ENCODE assay signal across 8 cellular contexts in genomic region chr1:23799570-23800395, GRCh38. TPM values are rescaled to one million over a fixed set of nuclear protein-coding genes. Genes with fewer than 3 reads are reported as not detected.
A peak's percentile ranks its signal among the peaks of the same experiment; 100 is the strongest.
DNase-seq lines count a peak whose midpoint lies in the region; ATAC-seq and TF ChIP-seq lines count a peak whose summit lies in the region.

No MANE protein-coding gene starts in this region.

- intact Hi-C loops in esophagus squamous epithelium (cut with DNase I): loop anchor here (10.0 kb wide), 1 partner anchor 65 kb away; the partner anchor contains the start of gene FUCA1
- intact Hi-C loops in natural killer cell (cut with micrococcal nuclease): loop anchor here (1.0 to 2.0 kb wide), 2 partner anchors 26 to 69 kb away; partner anchors contain the start of genes FUCA1 and HMGCL

- H3K27me3 ChIP-seq in BLaER1 (no peaks in the 10 kb centered on the region), HUES6 (ENCODE audit: control insufficient read depth, insufficient read depth, low read length) (peaks cover 8% of the 10 kb centered on the region; the same call in 1 of the 2 replicates), esophagus squamous epithelium (no peaks in the 10 kb centered on the region)

- DNase-seq in WTC11 (ENCODE audit: low spot score) (peak; percentile 57), esophagus squamous epithelium (lab: John Stamatoyannopoulos, UW) (no peak), natural killer cell (peak; percentile 51), COR-L47 (lab: John Stamatoyannopoulos, UW) (no peak), NCI-H345 treated with DMSO at 0.1 percent for 48 hours (lab: John Stamatoyannopoulos, UW; ENCODE audit: unreplicated experiment) (no peak)

- H3K4me3 ChIP-seq in BLaER1 (peak overlapping the region; percentile 86), HUES6 (ENCODE audit: low read depth, low read length) (peak overlapping the region; percentile 74), esophagus squamous epithelium (peak overlapping the region; percentile 66 to 90 (median 85))

- 0 out of 2 replicates have a peak, but pooled peaks cover 9% of the 10 kb centered on the region for H4K20me1 ChIP-seq in BLaER1

- H3K4me1 Mint-ChIP-seq in WTC11: peaks cover 14% of the 10 kb centered on the region
- peaks cover 16 to 35% of the 10 kb centered on the region in 2 donors for H3K4me1 Mint-ChIP-seq in natural killer cell

- WGBS in esophagus squamous epithelium, 2 donors: 1% methylated on average over 21 of the region's 47 CpGs; no CpG with 5 or more reads in 1 of the 2 donors

- peak overlapping the region; percentile 96 for H3K4me3 Mint-ChIP-seq in WTC11
- peak overlapping the region; percentile 94 for H3K4me3 Mint-ChIP-seq in natural killer cell

- no peak for TF ChIP-seq CTCF in WTC11 (IDR thresholded peaks at IDR 0.05)
- no peak for TF ChIP-seq CTCF in esophagus squamous epithelium (IDR thresholded peaks at IDR 0.05)
- TF ChIP-seq CTCF in natural killer cell (IDR thresholded peaks at IDR 0.05): no peak

- H3K36me3 ChIP-seq in BLaER1 (peaks cover 60% of the 10 kb centered on the region), HUES6 (ENCODE audit: control insufficient read depth, insufficient read depth, low read length) (peaks cover 36% of the 10 kb centered on the region), esophagus squamous epithelium (peaks cover 0 to 58% (median 23%) of the 10 kb centered on the region in 3 donors)

- H3K4me2 ChIP-seq in BLaER1: peak overlapping the region; percentile 96

- H3K9me3 ChIP-seq in BLaER1: no peaks in the 10 kb centered on the region
- H3K9me3 ChIP-seq in HUES6 (ENCODE audit: control insufficient read depth, insufficient read depth, low read depth, low read length): no peaks in the 10 kb centered on the region
- no peaks in the 10 kb centered on the region for H3K9me3 ChIP-seq in esophagus squamous epithelium

- H3K27ac Mint-ChIP-seq in WTC11 (peak overlapping the region; percentile 94), natural killer cell (peak overlapping the region; percentile 85 to 92)

- peaks cover 21% of the 10 kb centered on the region for H3K4me1 ChIP-seq in BLaER1
- peaks cover 7% of the 10 kb centered on the region for H3K4me1 ChIP-seq in HUES6 (ENCODE audit: control insufficient read depth, insufficient read depth, low read length)
- H3K4me1 ChIP-seq in esophagus squamous epithelium: peaks cover 20 to 53% (median 24%) of the 10 kb centered on the region in 3 donors

- H3K27me3 Mint-ChIP-seq in WTC11 (ENCODE audit: low read depth) (peaks cover 17% of the 10 kb centered on the region), natural killer cell (ENCODE audit: low read depth in 2 of 2) (no peaks in the 10 kb centered on the region)

- H3K9ac ChIP-seq in BLaER1 (peak overlapping the region; percentile 85), HUES6 (ENCODE audit: low read length) (peak overlapping the region; percentile 90)

- H3K36me3 Mint-ChIP-seq in WTC11 (peaks cover 13% of the 10 kb centered on the region), natural killer cell (no peaks in the 10 kb centered on the region)

- H3K9me3 Mint-ChIP-seq in WTC11: no peaks in the 10 kb centered on the region
- H3K9me3 Mint-ChIP-seq in natural killer cell: no peaks in the 10 kb centered on the region

- POLR2A ChIA-PET in WTC11 (lab: Charles Lee): interaction anchor here (0.7 to 1.6 kb wide), 4 partner anchors 21 to 48 kb away, joined by 3 to 5 read pairs (median 3); partner anchors contain the start of genes HMGCL and PITHD1

- ATAC-seq in WTC11 (peak; percentile 42), natural killer cell (peak in 2 of 3 donors; percentile 13 to 30)

- CTCF ChIA-PET in WTC11 (lab: Charles Lee): interaction anchor here (0.6 to 7.8 kb wide), 7 partner anchors 9 to 117 kb away, joined by 3 to 109 read pairs (median 22); partner anchors contain the start of genes LYPLA2 and PITHD1

- TF ChIP-seq POLR2A in GM19099 (IDR thresholded peaks at IDR 0.05; ENCODE audit: extremely low read depth, insufficient read length, low read depth) (peak; percentile 37), esophagus squamous epithelium (IDR thresholded peaks at IDR 0.05) (peak in 3 of 4 donors; percentile 52 to 73 (median 54))

- peak overlapping the region; percentile 72 for H3K27ac ChIP-seq in BLaER1
- peak overlapping the region; percentile 39; the same call in 1 of the 2 replicates for H3K27ac ChIP-seq in HUES6 (ENCODE audit: low read depth, low read length)
- peak overlapping the region; percentile 92 to 97 (median 96) for H3K27ac ChIP-seq in esophagus squamous epithelium

TF ChIP-seq in WTC11, 78 proteins besides CTCF, POLR2A, EP300 and RAD21 (continues in another document):
- TF ChIP-seq ETV6 (CRISPR knock-in tag; IDR thresholded peaks at IDR 0.05): peak; percentile 62
- TF ChIP-seq RELA (CRISPR knock-in tag; IDR thresholded peaks at IDR 0.05; ENCODE audit: borderline replicate concordance): no peak
- no peak for TF ChIP-seq CDX4 (CRISPR knock-in tag; IDR thresholded peaks at IDR 0.05; ENCODE audit: borderline replicate concordance)
- TF ChIP-seq USF2 (CRISPR knock-in tag; IDR thresholded peaks at IDR 0.05): peak; percentile 84
- TF ChIP-seq ZBTB21 (CRISPR knock-in tag; IDR thresholded peaks at IDR 0.05; ENCODE audit: borderline replicate concordance): no peak
- TF ChIP-seq ZNF671 (CRISPR knock-in tag; IDR thresholded peaks at IDR 0.05): no peak
- TF ChIP-seq, protein P1, sequence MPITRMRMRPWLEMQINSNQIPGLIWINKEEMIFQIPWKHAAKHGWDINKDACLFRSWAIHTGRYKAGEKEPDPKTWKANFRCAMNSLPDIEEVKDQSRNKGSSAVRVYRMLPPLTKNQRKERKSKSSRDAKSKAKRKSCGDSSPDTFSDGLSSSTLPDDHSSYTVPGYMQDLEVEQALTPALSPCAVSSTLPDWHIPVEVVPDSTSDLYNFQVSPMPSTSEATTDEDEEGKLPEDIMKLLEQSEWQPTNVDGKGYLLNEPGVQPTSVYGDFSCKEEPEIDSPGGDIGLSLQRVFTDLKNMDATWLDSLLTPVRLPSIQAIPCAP (CRISPR knock-in tag; IDR thresholded peaks at IDR 0.05): 0 out of 2 replicates have a peak, but pooled peaks have one; percentile 16
- TF ChIP-seq GTF2I (CRISPR knock-in tag; conservative IDR thresholded peaks at IDR 0.05): 0 out of 2 replicates have a peak, but pooled peaks have one; percentile 67
- TF ChIP-seq FOXP1 (CRISPR knock-in tag; IDR thresholded peaks at IDR 0.05; ENCODE audit: borderline replicate concordance): no peak
- TF ChIP-seq TP53 (CRISPR knock-in tag; IDR thresholded peaks at IDR 0.05): no peak
- TF ChIP-seq HMGXB4 (CRISPR knock-in tag; IDR thresholded peaks at IDR 0.05): 0 out of 2 replicates have a peak, but pooled peaks have one; percentile 4
- TF ChIP-seq CBFB (CRISPR knock-in tag; IDR thresholded peaks at IDR 0.05; ENCODE audit: low read depth): no peak
- 0 out of 2 replicates have a peak, but pooled peaks have one; percentile 34 for TF ChIP-seq FOXK1 (CRISPR knock-in tag; IDR thresholded peaks at IDR 0.05)
- TF ChIP-seq USF1 (CRISPR knock-in tag; IDR thresholded peaks at IDR 0.05): peak; percentile 81; the same call in 1 of the 2 replicates
- peak; percentile 73; the same call in 1 of the 2 replicates for TF ChIP-seq CREB1 (CRISPR knock-in tag; IDR thresholded peaks at IDR 0.05)

RNA-seq across cellular contexts. Expression of gene GALE, which starts 0.8 kb away (rescaled TPM):
- total RNA-seq in WTC11 (2021) (30.3 to 36.6 TPM (median 35.8 TPM) in 3 replicates), esophagus squamous epithelium (10 to 100 TPM; 55.1 to 81.0 (median 60.4) TPM), natural killer cell (10 to 100 TPM; 12.8 to 20.3 (median 14.6) TPM)

RNA-seq across cellular contexts. Expression of gene LYPLA2, which starts 8.8 kb away (rescaled TPM):
- 131 to 164 TPM (median 134 TPM) in 3 replicates for total RNA-seq in WTC11 (2021)
- total RNA-seq in esophagus squamous epithelium: 10 to 100 TPM; 51.9 to 75.5 (median 64.4) TPM
- total RNA-seq in natural killer cell: 10 to 100 TPM; 70.6 to 84.5 (median 73.3) TPM

RNA-seq across cellular contexts. Expression of gene PITHD1, which starts 21.6 kb away (rescaled TPM):
- total RNA-seq in WTC11 (2021): 59.9 to 66.2 TPM (median 62.2 TPM) in 3 replicates
- 10 to 100 TPM; 57.4 to 86.3 (median 78.0) TPM for total RNA-seq in esophagus squamous epithelium
- total RNA-seq in natural killer cell: 10 to 100 TPM; 73.2 to 84.1 (median 77.7) TPM

RNA-seq across cellular contexts. Expression of gene HMGCL, which starts 25.4 kb away (rescaled TPM):
- total RNA-seq in WTC11 (2021): 22.7 to 31.2 TPM (median 25.4 TPM) in 3 replicates
- 10 to 100 TPM; 14.3 to 38.9 (median 26.6) TPM for total RNA-seq in esophagus squamous epithelium
- total RNA-seq in natural killer cell: 10 to 100 TPM; 16.8 to 26.9 (median 17.0) TPM

RNA-seq across cellular contexts. Expression of gene ELOA, which starts 56.5 kb away (rescaled TPM):
- 35.9 to 45.1 TPM (median 36.6 TPM) in 3 replicates for total RNA-seq in WTC11 (2021)
- total RNA-seq in esophagus squamous epithelium: 10 to 100 TPM; 37.8 to 44.0 (median 41.2) TPM
- 10 to 100 TPM; 28.7 to 48.2 (median 36.9) TPM for total RNA-seq in natural killer cell

Comparison
In these comparisons a context has a peak if more than half of its experiments do, and no peak if none do; other contexts are left out.
1. H3K27ac ChIP-seq: peak in every context shown above with its lines; median percentile 96 in esophagus squamous epithelium; 72 in BLaER1; 39 in HUES6.
2. DNase-seq: peak in WTC11 (single experiment) and natural killer cell (single experiment); none in esophagus squamous epithelium (single experiment), COR-L47 (single experiment) and NCI-H345 treated with DMSO at 0.1 percent for 48 hours (single experiment).
3. Peak in every context shown above with its lines, with median percentiles within 50 percentile points of each other: H3K4me3 ChIP-seq.